1 cellular context compared by ENCODE assay signal in genomic region chr11:62841361-62842170, GRCh38.
TF ChIP-seq lines count a peak whose summit lies in the region.

No MANE protein-coding gene starts in this region.

TF ChIP-seq in HCT116, 20 proteins besides CTCF, POLR2A, EP300 and RAD21 (continued from another document):
- TF ChIP-seq FOSL1 (IDR thresholded peaks at IDR 0.05; ENCODE audit: low read depth): no peak
- TF ChIP-seq ATF3 (IDR thresholded peaks at IDR 0.05): no peak
- TF ChIP-seq SRF (IDR thresholded peaks at IDR 0.05; ENCODE audit: low read depth): no peak
- TF ChIP-seq TCF7L2 (IDR thresholded peaks at IDR 0.05; ENCODE audit: borderline replicate concordance, extremely low read depth, insufficient read depth, insufficient read length): no peak
- no peak for TF ChIP-seq MAX (IDR thresholded peaks at IDR 0.05)
- peak; percentile 85 for TF ChIP-seq YY1 (IDR thresholded peaks at IDR 0.05; ENCODE audit: extremely low read depth, insufficient replicate concordance, low read depth, low read length)
- TF ChIP-seq EZH2phosphoT487 (IDR thresholded peaks at IDR 0.05; ENCODE audit: borderline replicate concordance): no peak
- TF ChIP-seq, protein P1, sequence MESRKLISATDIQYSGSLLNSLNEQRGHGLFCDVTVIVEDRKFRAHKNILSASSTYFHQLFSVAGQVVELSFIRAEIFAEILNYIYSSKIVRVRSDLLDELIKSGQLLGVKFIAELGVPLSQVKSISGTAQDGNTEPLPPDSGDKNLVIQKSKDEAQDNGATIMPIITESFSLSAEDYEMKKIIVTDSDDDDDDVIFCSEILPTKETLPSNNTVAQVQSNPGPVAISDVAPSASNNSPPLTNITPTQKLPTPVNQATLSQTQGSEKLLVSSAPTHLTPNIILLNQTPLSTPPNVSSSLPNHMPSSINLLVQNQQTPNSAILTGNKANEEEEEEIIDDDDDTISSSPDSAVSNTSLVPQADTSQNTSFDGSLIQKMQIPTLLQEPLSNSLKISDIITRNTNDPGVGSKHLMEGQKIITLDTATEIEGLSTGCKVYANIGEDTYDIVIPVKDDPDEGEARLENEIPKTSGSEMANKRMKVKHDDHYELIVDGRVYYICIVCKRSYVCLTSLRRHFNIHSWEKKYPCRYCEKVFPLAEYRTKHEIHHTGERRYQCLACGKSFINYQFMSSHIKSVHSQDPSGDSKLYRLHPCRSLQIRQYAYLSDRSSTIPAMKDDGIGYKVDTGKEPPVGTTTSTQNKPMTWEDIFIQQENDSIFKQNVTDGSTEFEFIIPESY (IDR thresholded peaks at IDR 0.05; ENCODE audit: extremely low read depth, insufficient replicate concordance, low read length): peak; percentile 94
- TF ChIP-seq EGR1 (IDR thresholded peaks at IDR 0.05; ENCODE audit: low read depth): no peak
